Comparison of ENCODE assay signal across 14 cellular contexts in genomic region chr17:55635253-55635766, GRCh38.
DNase-seq lines count a peak whose midpoint lies in the region; ATAC-seq, FAIRE-seq and TF ChIP-seq lines count a peak whose summit lies in the region.
"Had no signal": no experiment of that assay in that cellular context is flagged by ENCODE, and none has a peak within 500 bp of the region (broad histone marks: within the 10 kb centered on the region; RNA-seq: fewer than 3 reads in every experiment).

No MANE protein-coding gene starts in this region.

- H2BK15ac ChIP-seq in H1 (ENCODE audit: low read length) = no peak overlapping the region
- no peak overlapping the region for H2BK15ac ChIP-seq in mesenchymal stem cell (ENCODE audit: low read depth, poor library complexity, severe bottlenecking)

- H2AFZ ChIP-seq in H1 (ENCODE audit: low read length) (peak overlapping the region; percentile 35; the same call in 1 of the 2 replicates), mesenchymal stem cell (ENCODE audit: low read depth, low read length) (no peak overlapping the region)

- H3K4ac ChIP-seq in H1 (replicated peaks; ENCODE audit: insufficient read length, low read depth, low read length) (no peak overlapping the region), mesenchymal stem cell (ENCODE audit: low read depth in 1 of 2, low read length in 2 of 2) (no peak overlapping the region)

- POLR2A ChIA-PET in H1 (lab: Charles Lee; ENCODE audit: partially characterized antibody) = interaction anchor here (1.6 kb wide), 1 partner anchor 33 kb away, joined by 4 read pairs; no protein-coding TSS in a partner anchor

- H2AK5ac ChIP-seq in H1 (ENCODE audit: low read depth, low read length) (no peak overlapping the region), mesenchymal stem cell (ENCODE audit: low read length, severe bottlenecking) (no peak overlapping the region)

- no peaks in the 10 kb centered on the region for H3K23me2 ChIP-seq in H1 (ENCODE audit: low read depth, low read length)

- no peak overlapping the region for H3K14ac ChIP-seq in H1 (ENCODE audit: insufficient read length)
- no peak overlapping the region for H3K14ac ChIP-seq in mesenchymal stem cell (ENCODE audit: low read length in 2 of 2)

- H4K8ac ChIP-seq in H1 (ENCODE audit: extremely low read depth, insufficient read depth, low read length) (no peak overlapping the region), mesenchymal stem cell (ENCODE audit: low read length) (peak overlapping the region; percentile 23)

- DNase-seq in Right ventricle myocardium superior = no peak
- no peak for DNase-seq in right atrium auricular region (ENCODE audit: low spot score)
- no peak for DNase-seq in H1 (ENCODE audit: low read depth in 1 of 2, low spot score in 2 of 2)
- no peak for DNase-seq in mesenchymal stem cell
- peak; percentile 36 to 41 for DNase-seq in uterus
- DNase-seq in effector memory CD4-positive, alpha-beta T cell = no peak
- no peak for DNase-seq in islet precursor cell
- no peak for DNase-seq in endodermal cell
- DNase-seq: activated CD4-positive, alpha-beta T cell treated with anti-CD3 and anti-CD28 coated beads for 48 hours; activated naive CD4-positive, alpha-beta T cell treated with Interleukin-2 at 50 U/mL for 16 hours; NCI-H2227 treated with DMSO at 0.1 percent for 48 hours had no signal

- ATAC-seq in Right ventricle myocardium superior (ENCODE audit: poor library complexity) = peak; percentile 64

- no peaks in the 10 kb centered on the region for H3K9me3 Mint-ChIP-seq in endodermal cell

- H3K23ac ChIP-seq in H1 (ENCODE audit: insufficient read length) (no peak overlapping the region), mesenchymal stem cell (ENCODE audit: low read length in 2 of 2) (no peak overlapping the region)

- H3K56ac ChIP-seq in H1 (replicated peaks; ENCODE audit: insufficient read length, low read depth, low read length) = no peak overlapping the region

- H3K9ac ChIP-seq in H1 (replicated peaks in 1 of 4; ENCODE audit: extremely low read depth in 1 of 4, low read depth in 3 of 4, low read length in 3 of 4) = no peak overlapping the region
- peak overlapping the region; percentile 70 for H3K9ac ChIP-seq in mesenchymal stem cell (ENCODE audit: low read length)
- H3K9ac ChIP-seq in endodermal cell (ENCODE audit: extremely low read depth, low read length, poor library complexity, severe bottlenecking) = no peak overlapping the region
- H3K9ac ChIP-seq: KMS-11 had no signal

- H3K27ac Mint-ChIP-seq in endodermal cell = no peak overlapping the region

- H2BK12ac ChIP-seq in H1 (ENCODE audit: low read depth, low read length) = no peak overlapping the region
- H2BK12ac ChIP-seq in mesenchymal stem cell (ENCODE audit: low read length in 2 of 2) = peak overlapping the region in 1 of 2 experiments; percentile 66

- H3K4me3 ChIP-seq in right atrium auricular region (peak overlapping the region in 1 of 2 donors; percentile 9), H1 (ENCODE audit: extremely low read depth in 1 of 4, insufficient read depth in 2 of 4, low read depth in 3 of 4, low read length in 4 of 4) (no peak overlapping the region), mesenchymal stem cell (ENCODE audit: insufficient read depth in 1 of 2, low read depth in 1 of 2, low read length in 2 of 2) (peak overlapping the region in 1 of 2 experiments; percentile 68), uterus (peak overlapping the region in 1 of 2 donors; percentile 10), endodermal cell (ENCODE audit: low read length) (no peak overlapping the region)
- H3K4me3 ChIP-seq in effector memory CD4-positive, alpha-beta T cell (ENCODE audit: insufficient read depth, low read depth, low read length, poor library complexity, severe bottlenecking) = no peak overlapping the region

- H3K36me3 Mint-ChIP-seq in endodermal cell (ENCODE audit: low read depth) = no peaks in the 10 kb centered on the region

- H4K20me1 ChIP-seq in H1 (replicated peaks in 1 of 2; ENCODE audit: control insufficient read depth in 1 of 2, insufficient read depth in 2 of 2, low read length in 2 of 2) = no peaks in the 10 kb centered on the region

- peaks cover 59% of the 10 kb centered on the region for H3K4me1 Mint-ChIP-seq in endodermal cell

- H3K27me3 Mint-ChIP-seq in endodermal cell (ENCODE audit: insufficient read depth) = peaks cover 17% of the 10 kb centered on the region

- CTCF ChIA-PET in H1 (lab: Charles Lee; ENCODE audit: partially characterized antibody) = interaction anchor here (0.7 to 3.1 kb wide), 11 partner anchors 9 to 121 kb away, joined by 3 to 12 read pairs (median 3); no protein-coding TSS in a partner anchor

- no peak overlapping the region for H3K27ac ChIP-seq in right atrium auricular region
- H3K27ac ChIP-seq in H1 (ENCODE audit: low read depth, low read length) = no peak overlapping the region
- H3K27ac ChIP-seq in mesenchymal stem cell (ENCODE audit: low read length, poor library complexity, severe bottlenecking) = no peak overlapping the region
- H3K27ac ChIP-seq in uterus = peak overlapping the region in 1 of 2 donors; percentile 22
- no peak overlapping the region for H3K27ac ChIP-seq in effector memory CD4-positive, alpha-beta T cell (ENCODE audit: insufficient read depth, low read length, poor library complexity, severe bottlenecking)
- no peak overlapping the region for H3K27ac ChIP-seq in endodermal cell (ENCODE audit: low read depth, low read length)
- H3K27ac ChIP-seq: KMS-11 had no signal

- no peak for FAIRE-seq in H1 (lab: Jason Lieb, UNC)
- FAIRE-seq: colon, H54 had no signal

- no peak overlapping the region for H2BK120ac ChIP-seq in H1 (replicated peaks; ENCODE audit: low read depth, low read length)
- H2BK120ac ChIP-seq in mesenchymal stem cell (ENCODE audit: low read depth, low read length) = peak overlapping the region; percentile 34

- WGBS in H1 (ENCODE audit: extremely low coverage in 1 of 2, insufficient coverage in 1 of 2, insufficient read length in 1 of 2, insufficient replicate concordance in 2 of 2, low coverage in 1 of 2, low lambda C conversion rate in 2 of 2, missing lambda C conversion rate in 1 of 2), 2 experiments = 95% methylated on average over 3 of the region's 3 CpGs; no CpG with 5 or more reads in 1 of the 2 experiments
- 72% methylated on average over 3 of the region's 3 CpGs for WGBS in mesenchymal stem cell
- 87 to 91% methylated on average over 3 of the region's 3 CpGs for WGBS in endodermal cell (ENCODE audit: insufficient coverage in 1 of 2, insufficient read length in 1 of 2), 2 experiments

- no peak overlapping the region for H2BK5ac ChIP-seq in H1 (ENCODE audit: low read depth, low read length)
- H2BK5ac ChIP-seq in mesenchymal stem cell (ENCODE audit: low read depth, low read length, poor library complexity, severe bottlenecking) = no peak overlapping the region

- H3K27me3 ChIP-seq in right atrium auricular region (no peaks in the 10 kb centered on the region), H1 (replicated peaks in 1 of 4; ENCODE audit: control insufficient read depth in 3 of 4, extremely low read depth in 1 of 4, insufficient read depth in 3 of 4, low read length in 3 of 4) (no peaks in the 10 kb centered on the region), mesenchymal stem cell (ENCODE audit: control insufficient read depth in 1 of 2, insufficient read depth in 1 of 2, low read length in 2 of 2) (peaks cover 0 to 13% of the 10 kb centered on the region in 2 experiments), uterus (no peaks in the 10 kb centered on the region), endodermal cell (ENCODE audit: control insufficient read depth, insufficient read depth, low read length, poor library complexity, severe bottlenecking) (no peaks in the 10 kb centered on the region)
- H3K27me3 ChIP-seq in effector memory CD4-positive, alpha-beta T cell (replicated peaks; ENCODE audit: control insufficient read depth, insufficient read depth, low read length, poor library complexity, severe bottlenecking) = no peaks in the 10 kb centered on the region

- no peak overlapping the region for H3K4me3 Mint-ChIP-seq in endodermal cell

- intact Hi-C loops in Right ventricle myocardium superior (cut with DNase I) = loop anchor here (5.0 kb wide), 1 partner anchor 87 kb away; the partner anchor contains the start of gene TMEM100
- intact Hi-C loops in uterus (cut with DNase I; ENCODE audit: low total_unique reads) = no loop called here

- H4K91ac ChIP-seq in H1 (replicated peaks; ENCODE audit: insufficient read length, low read length) = no peak overlapping the region
- peak overlapping the region; percentile 39 for H4K91ac ChIP-seq in mesenchymal stem cell (ENCODE audit: low read length)

- H4K5ac ChIP-seq in H1 (ENCODE audit: insufficient read length, low read depth, low read length) = no peak overlapping the region

- TF ChIP-seq EP300 in H1 (IDR thresholded peaks at IDR 0.05; ENCODE audit: borderline replicate concordance in 1 of 2, low read depth in 2 of 2, low read length in 2 of 2) = no peak

- H3K79me1 ChIP-seq in H1 (ENCODE audit: low read depth, low read length) (no peaks in the 10 kb centered on the region), mesenchymal stem cell (replicated peaks; ENCODE audit: low read length, poor library complexity, severe bottlenecking) (no peaks in the 10 kb centered on the region)

- TF ChIP-seq POLR2A in H1 (IDR thresholded peaks at IDR 0.05; ENCODE audit: control extremely low read depth in 1 of 2, low read depth in 2 of 2, low read length in 2 of 2) (no peak), uterus (IDR thresholded peaks at IDR 0.05) (no peak)

- no peak overlapping the region for H3K18ac ChIP-seq in H1 (ENCODE audit: extremely low read depth, low read length)
- H3K18ac ChIP-seq in mesenchymal stem cell (ENCODE audit: low read depth in 1 of 2, low read length in 2 of 2) = peak overlapping the region; percentile 30 to 57

- H3K4me2 ChIP-seq in H1 (ENCODE audit: insufficient read depth in 1 of 2, low read depth in 2 of 2, low read length in 2 of 2) = no peak overlapping the region
- no peak overlapping the region for H3K4me2 ChIP-seq in mesenchymal stem cell (ENCODE audit: low read length, poor library complexity, severe bottlenecking)
- H3K4me2 ChIP-seq: KMS-11 had no signal

- no peaks in the 10 kb centered on the region for H3K36me3 ChIP-seq in right atrium auricular region
- H3K36me3 ChIP-seq in H1 (ENCODE audit: control insufficient read depth in 2 of 4, insufficient read depth in 4 of 4, low read length in 3 of 4) = no peaks in the 10 kb centered on the region
- H3K36me3 ChIP-seq in mesenchymal stem cell (ENCODE audit: control insufficient read depth in 1 of 2, insufficient read depth in 2 of 2, low read depth in 1 of 2, low read length in 2 of 2) = no peaks in the 10 kb centered on the region
- H3K36me3 ChIP-seq in uterus = no peaks in the 10 kb centered on the region
- no peaks in the 10 kb centered on the region for H3K36me3 ChIP-seq in effector memory CD4-positive, alpha-beta T cell (ENCODE audit: control insufficient read depth, insufficient read depth, low read length)
- H3K36me3 ChIP-seq in endodermal cell (ENCODE audit: control insufficient read depth, insufficient read depth, low read length) = no peaks in the 10 kb centered on the region

- no peak for TF ChIP-seq CTCF in right atrium auricular region (IDR thresholded peaks at IDR 0.05)
- TF ChIP-seq CTCF in H1 (IDR thresholded peaks at IDR 0.05; ENCODE audit: control extremely low read depth in 1 of 3, insufficient read depth in 1 of 3, low read depth in 1 of 3, low read length in 3 of 3) = no peak
- no peak for TF ChIP-seq CTCF in uterus (IDR thresholded peaks at IDR 0.05)
- TF ChIP-seq CTCF in endodermal cell (conservative IDR thresholded peaks at IDR 0.05) = no peak

- H3K4me1 ChIP-seq in right atrium auricular region (peaks cover 0 to 17% of the 10 kb centered on the region in 2 donors), H1 (replicated peaks in 1 of 4; ENCODE audit: control insufficient read depth in 3 of 4, insufficient read depth in 4 of 4, low read length in 3 of 4) (peaks cover 0 to 2% (median 1%) of the 10 kb centered on the region in 4 experiments; a peak in 3 of 7 replicates), mesenchymal stem cell (ENCODE audit: control insufficient read depth, insufficient read depth, low read depth, low read length) (no peaks in the 10 kb centered on the region), uterus (no peaks in the 10 kb centered on the region), endodermal cell (ENCODE audit: control insufficient read depth, insufficient read depth, low read length) (peaks cover 22% of the 10 kb centered on the region)
- H3K4me1 ChIP-seq in effector memory CD4-positive, alpha-beta T cell (ENCODE audit: control insufficient read depth, insufficient read depth, low read length, poor library complexity, severe bottlenecking) = no peaks in the 10 kb centered on the region

- no peak for TF ChIP-seq RAD21 in H1 (IDR thresholded peaks at IDR 0.05 in 1 of 2, conservative IDR thresholded peaks at IDR 0.05 in 1 of 2; ENCODE audit: low read depth in 2 of 2, low read length in 2 of 2)

- H3K79me2 ChIP-seq in H1 (ENCODE audit: control insufficient read depth in 1 of 2, insufficient read depth in 2 of 2, low read length in 2 of 2) = no peaks in the 10 kb centered on the region

- H3K9me3 ChIP-seq in right atrium auricular region (no peaks in the 10 kb centered on the region), H1 (ENCODE audit: insufficient read depth in 2 of 2, low read depth in 1 of 2, low read length in 1 of 2) (no peaks in the 10 kb centered on the region; a peak in 1 of 4 replicates), mesenchymal stem cell (ENCODE audit: control insufficient read depth, low read length) (no peaks in the 10 kb centered on the region), uterus (no peaks in the 10 kb centered on the region), endodermal cell (ENCODE audit: control insufficient read depth, low read length) (no peaks in the 10 kb centered on the region)
- no peaks in the 10 kb centered on the region for H3K9me3 ChIP-seq in effector memory CD4-positive, alpha-beta T cell (ENCODE audit: control insufficient read depth, low read length)

- H2BK20ac ChIP-seq in H1 (ENCODE audit: low read length) = no peak overlapping the region

Comparison
In these comparisons a context has a peak if more than half of its experiments do, and no peak if none do; other contexts are left out.
1. DNase-seq: peak in uterus (2 of 2); none in Right ventricle myocardium superior (single experiment), right atrium auricular region (single experiment), H1 (0 of 2), mesenchymal stem cell (single experiment), effector memory CD4-positive, alpha-beta T cell (0 of 3), islet precursor cell (single experiment) and endodermal cell (single experiment).